In the genomic region with DNA sequence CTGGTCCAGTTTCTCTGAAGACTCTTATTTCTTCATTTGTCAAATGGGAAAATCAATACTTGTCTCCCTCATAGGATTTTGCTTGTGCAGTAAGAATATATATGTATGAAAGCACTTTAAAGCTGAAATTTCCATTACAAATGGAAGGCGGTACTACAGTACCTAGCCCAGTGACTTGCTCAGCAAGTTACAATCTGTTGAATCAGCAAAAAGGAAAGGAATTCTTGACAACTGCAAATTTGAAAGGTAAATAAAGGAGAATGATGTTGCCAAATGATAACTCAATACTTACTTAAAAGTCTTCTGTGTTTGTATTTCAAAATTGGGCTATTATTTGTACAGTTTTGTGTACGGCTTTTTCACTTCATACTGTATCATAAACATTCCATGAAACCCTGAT, we compare ENCODE assay signal across 27 cellular contexts.
DNase-seq lines count a peak whose midpoint lies in the region; ATAC-seq, FAIRE-seq and TF ChIP-seq lines count a peak whose summit lies in the region.
"Had no signal": no experiment of that assay in that cellular context is flagged by ENCODE, and none has a peak within 500 bp of the region (broad histone marks: within the 10 kb centered on the region; RNA-seq: fewer than 3 reads in every experiment).

No MANE protein-coding gene starts in this region.

- TF ChIP-seq EP300 in A549 (IDR thresholded peaks at IDR 0.05): no peak

- H3K4me1 ChIP-seq in A549: no peaks in the 10 kb centered on the region
- peaks cover 12% of the 10 kb centered on the region for H3K4me1 ChIP-seq in adipocyte (ENCODE audit: control insufficient read depth, insufficient read depth, low read length)
- no peaks in the 10 kb centered on the region for H3K4me1 ChIP-seq in mesendoderm (ENCODE audit: control insufficient read depth, low read depth, low read length)
- no peaks in the 10 kb centered on the region for H3K4me1 ChIP-seq in PC-9 (replicated peaks; ENCODE audit: insufficient read depth)
- H3K4me1 ChIP-seq: BLaER1 treated with 17β-estradiol and CSF1 and Interleukin-3, amounts not matched to agents 10 nM and 100 nM; SJSA1 had no signal

- TF ChIP-seq CTCF in A549 (IDR thresholded peaks at IDR 0.05): no peak
- no peak for TF ChIP-seq CTCF in epithelial cell of esophagus (IDR thresholded peaks at IDR 0.05; ENCODE audit: insufficient read depth, low read depth, low read length, missing control alignments)
- no peak for TF ChIP-seq CTCF in PC-9 (conservative IDR thresholded peaks at IDR 0.05)

- no peaks in the 10 kb centered on the region for H3K9me3 Mint-ChIP-seq in natural killer cell treated with Interleukin-12 subunit alpha and Interleukin-12 subunit beta and Interleukin-15 and Interleukin-18, amount 100 ng/mL, for 72 hours
- H3K9me3 Mint-ChIP-seq: CD4-positive, alpha-beta memory T cell; GM23338 had no signal

- no peak overlapping the region for H3K4ac ChIP-seq in mesendoderm (ENCODE audit: low read depth, low read length)

- H2AK5ac ChIP-seq in mesendoderm (ENCODE audit: low read length): no peak overlapping the region

- H3K27me3 Mint-ChIP-seq in natural killer cell treated with Interleukin-12 subunit alpha and Interleukin-12 subunit beta and Interleukin-15 and Interleukin-18, amount 100 ng/mL, for 72 hours: no peaks in the 10 kb centered on the region
- H3K27me3 Mint-ChIP-seq: CD4-positive, alpha-beta memory T cell had no signal

- no peaks in the 10 kb centered on the region for H3K9me3 ChIP-seq in A549
- H3K9me3 ChIP-seq in adipocyte (ENCODE audit: control insufficient read depth, low read length): no peaks in the 10 kb centered on the region
- H3K9me3 ChIP-seq in PC-9 (ENCODE audit: insufficient read depth, low read depth): no peaks in the 10 kb centered on the region
- H3K9me3 ChIP-seq: BLaER1 treated with 17β-estradiol and CSF1 and Interleukin-3, amounts not matched to agents 10 nM and 100 nM; SJSA1 had no signal

- intact Hi-C loops in PC-9 (cut with micrococcal nuclease; ENCODE audit: unreplicated experiment): no loop called here

- CTCF ChIA-PET in A549 (lab: Yijun Ruan, JAX) (no interaction called here), PC-9 (lab: Charles Lee) (no interaction called here)

- H4K8ac ChIP-seq in mesendoderm (ENCODE audit: low read depth, low read length): no peak overlapping the region

- H2AFZ ChIP-seq in PC-9: no peak overlapping the region
- H2AFZ ChIP-seq: GM23338 had no signal

- H3K36me3 ChIP-seq in adipocyte (ENCODE audit: control insufficient read depth, insufficient read depth, low read length, severe bottlenecking) (peaks cover 39% of the 10 kb centered on the region), mesendoderm (ENCODE audit: control insufficient read depth, insufficient read depth, low read length) (peaks cover 6% of the 10 kb centered on the region), PC-9 (ENCODE audit: low read depth) (no peaks in the 10 kb centered on the region)

- no peaks in the 10 kb centered on the region for H3K9me2 ChIP-seq in PC-9 (ENCODE audit: insufficient read depth)

- WGBS in A549 (ENCODE audit: missing lambda C conversion rate): 97% methylated on average over 2 of the region's 2 CpGs
- no CpG with 5 or more reads among the region's 2 CpGs for WGBS in mesendoderm (ENCODE audit: extremely low coverage, insufficient coverage, low lambda C conversion rate)

- no peak overlapping the region for H3K4me3 Mint-ChIP-seq in natural killer cell treated with Interleukin-12 subunit alpha and Interleukin-12 subunit beta and Interleukin-15 and Interleukin-18, amount 100 ng/mL, for 72 hours
- H3K4me3 Mint-ChIP-seq: CD4-positive, alpha-beta memory T cell; GM23338 had no signal

- TF ChIP-seq POLR2A in A549 (IDR thresholded peaks at IDR 0.05; ENCODE audit: low read length): no peak

- H3K79me1 ChIP-seq in mesendoderm (ENCODE audit: low read length): no peaks in the 10 kb centered on the region

- no peak for TF ChIP-seq RAD21 in A549 (conservative IDR thresholded peaks at IDR 0.05 in 1 of 2, IDR thresholded peaks at IDR 0.05 in 1 of 2)

- no peak for FAIRE-seq in A549 (lab: Jason Lieb, UNC)
- FAIRE-seq: G401.6 had no signal

- no peak for ATAC-seq in A549
- no peak for ATAC-seq in natural killer cell treated with Interleukin-12 subunit alpha and Interleukin-12 subunit beta and Interleukin-15 and Interleukin-18, amount 100 ng/mL, for 72 hours
- ATAC-seq: GM23338 had no signal

- H3K4me2 ChIP-seq in A549: no peak overlapping the region
- H3K4me2 ChIP-seq in mesendoderm (ENCODE audit: low read length): no peak overlapping the region
- no peak overlapping the region for H3K4me2 ChIP-seq in PC-9
- H3K4me2 ChIP-seq: BLaER1 treated with 17β-estradiol and CSF1 and Interleukin-3, amounts not matched to agents 10 nM and 100 nM; GM23338 had no signal

- H3K4me1 Mint-ChIP-seq in natural killer cell treated with Interleukin-12 subunit alpha and Interleukin-12 subunit beta and Interleukin-15 and Interleukin-18, amount 100 ng/mL, for 72 hours (ENCODE audit: low read depth in 2 of 2): no peaks in the 10 kb centered on the region
- H3K4me1 Mint-ChIP-seq: GM23338 had no signal

- no peak overlapping the region for H4K5ac ChIP-seq in mesendoderm (ENCODE audit: low read length)

- no peak overlapping the region for H2BK5ac ChIP-seq in mesendoderm (ENCODE audit: low read length)

- H2BK120ac ChIP-seq in mesendoderm (ENCODE audit: low read depth, low read length): no peak overlapping the region

- no peak overlapping the region for H2BK15ac ChIP-seq in mesendoderm (replicated peaks; ENCODE audit: low read depth)

- no peaks in the 10 kb centered on the region for H4K20me1 ChIP-seq in PC-9 (ENCODE audit: insufficient read depth)
- H4K20me1 ChIP-seq: BLaER1 treated with 17β-estradiol and CSF1 and Interleukin-3, amounts not matched to agents 10 nM and 100 nM had no signal

- H3K4me3 ChIP-seq in A549: no peak overlapping the region
- H3K4me3 ChIP-seq in adipocyte (ENCODE audit: low read length): no peak overlapping the region
- H3K4me3 ChIP-seq in epithelial cell of esophagus (ENCODE audit: low read length): no peak overlapping the region
- H3K4me3 ChIP-seq in mesendoderm (ENCODE audit: low read length): no peak overlapping the region
- no peak overlapping the region for H3K4me3 ChIP-seq in PC-9
- H3K4me3 ChIP-seq: BLaER1 treated with 17β-estradiol and CSF1 and Interleukin-3, amounts not matched to agents 10 nM and 100 nM; GM23338; SJSA1 had no signal

- no TSS peak for BruUV-seq in PC-9 (replicated peaks; lab: Mats Ljungman, UMichigan)

- no peak overlapping the region for H3K27ac Mint-ChIP-seq in natural killer cell treated with Interleukin-12 subunit alpha and Interleukin-12 subunit beta and Interleukin-15 and Interleukin-18, amount 100 ng/mL, for 72 hours
- H3K27ac Mint-ChIP-seq: CD4-positive, alpha-beta memory T cell; GM23338 had no signal

- H3K27ac ChIP-seq in A549 (no peak overlapping the region), mesendoderm (ENCODE audit: low read depth, low read length) (no peak overlapping the region), PC-9 (no peak overlapping the region)
- H3K27ac ChIP-seq: BLaER1 treated with 17β-estradiol and CSF1 and Interleukin-3, amounts not matched to agents 10 nM and 100 nM; SJSA1 had no signal

- H3K23ac ChIP-seq in mesendoderm (ENCODE audit: low read length): no peak overlapping the region

- H3K9ac ChIP-seq in adipocyte (ENCODE audit: low read length) (peak overlapping the region; percentile 8), mesendoderm (ENCODE audit: low read length) (no peak overlapping the region)
- H3K9ac ChIP-seq: BLaER1 treated with 17β-estradiol and CSF1 and Interleukin-3, amounts not matched to agents 10 nM and 100 nM had no signal

- H3K27me3 ChIP-seq in adipocyte (replicated peaks; ENCODE audit: control insufficient read depth, insufficient read depth, low read length): no peaks in the 10 kb centered on the region
- H3K27me3 ChIP-seq in mesendoderm (ENCODE audit: insufficient read depth, low read length, poor library complexity): no peaks in the 10 kb centered on the region
- no peaks in the 10 kb centered on the region for H3K27me3 ChIP-seq in PC-9 (ENCODE audit: insufficient read depth, low read depth)
- H3K27me3 ChIP-seq: BLaER1 treated with 17β-estradiol and CSF1 and Interleukin-3, amounts not matched to agents 10 nM and 100 nM; SJSA1 had no signal

- H3K18ac ChIP-seq in mesendoderm (ENCODE audit: low read length): no peak overlapping the region

- DNase-seq in A549 (ENCODE audit: low read depth in 1 of 2, low spot score in 1 of 2) (no peak), adipocyte (ENCODE audit: low read depth) (no peak), epithelial cell of esophagus (ENCODE audit: low read depth) (peak; percentile 28), mesendoderm (peak; percentile 27), Ammon's horn (ENCODE audit: low spot score) (no peak), PC-9 (no peak)
- no peak for DNase-seq in effector CD8-positive, alpha-beta T cell (lab: John Stamatoyannopoulos, UW)
- DNase-seq in natural killer cell treated with Interleukin-12 subunit alpha and Interleukin-12 subunit beta and Interleukin-15 and Interleukin-18, amount 100 ng/mL, for 72 hours (ENCODE audit: low spot score): no peak
- DNase-seq: 8988T; CD4-positive, alpha-beta memory T cell; COR-L47; DMS53; HCEC 1CT; Karpas-422; NCI-H1105; NCI-H1436 treated with DMSO at 0.1 percent for 48 hours; NCI-H187 treated with DMSO at 0.1 percent for 48 hours; NCI-H2171 treated with DMSO at 0.1 percent for 48 hours; NCI-H345; NCI-H524; NCI-H774; Right ventricle myocardium superior; RPMI8226 had no signal

- H3K36me3 Mint-ChIP-seq in natural killer cell treated with Interleukin-12 subunit alpha and Interleukin-12 subunit beta and Interleukin-15 and Interleukin-18, amount 100 ng/mL, for 72 hours: no peaks in the 10 kb centered on the region

- H3K79me2 ChIP-seq in mesendoderm (ENCODE audit: control insufficient read depth, insufficient read depth, low read length) (no peaks in the 10 kb centered on the region), PC-9 (ENCODE audit: low read depth) (no peaks in the 10 kb centered on the region)

- no peaks in the 10 kb centered on the region for H3F3A ChIP-seq in PC-9 (ENCODE audit: insufficient read depth, low read depth)

- POLR2A ChIA-PET in A549 (lab: Yijun Ruan, JAX): no interaction called here
- POLR2A ChIA-PET in PC-9 (lab: Charles Lee; ENCODE audit: unreplicated experiment): no interaction called here

- no peak overlapping the region for H3K56ac ChIP-seq in mesendoderm (ENCODE audit: low read length)

TF ChIP-seq in A549, 52 proteins besides CTCF, POLR2A, EP300 and RAD21:
- no peak for TF ChIP-seq CBX8 (IDR thresholded peaks at IDR 0.05)
- TF ChIP-seq MAFK (IDR thresholded peaks at IDR 0.05; ENCODE audit: partially characterized antibody): peak; percentile 94
TF ChIP-seq in A549: peak in this region for 1.

Comparison
In these comparisons a context has a peak if more than half of its experiments do, and no peak if none do; other contexts are left out.
1. DNase-seq: peak in epithelial cell of esophagus (single experiment) and mesendoderm (single experiment); none in A549 (0 of 2), adipocyte (single experiment), Ammon's horn (single experiment), effector CD8-positive, alpha-beta T cell (single experiment), natural killer cell treated with Interleukin-12 subunit alpha and Interleukin-12 subunit beta and Interleukin-15 and Interleukin-18, amount 100 ng/mL, for 72 hours (single experiment) and PC-9 (0 of 2).